ENCODE assay signal across 27 cellular contexts in genomic region chr11:854601-855342, GRCh38.
"Had no signal": no experiment of that assay in that cellular context is flagged by ENCODE, and none has a peak within 500 bp of the region (broad histone marks: within the 10 kb centered on the region; RNA-seq: fewer than 3 reads in every experiment).

No MANE protein-coding gene starts in this region.

- H3K27me3 ChIP-seq: heart left ventricle had no signal

- ATAC-seq: activated CD4-positive, alpha-beta T cell treated with anti-CD3 and anti-CD28 coated beads for 36 hours; activated CD8-positive, alpha-beta T cell treated with anti-CD3 and anti-CD28 coated beads, Interleukin-2, amount 10 ng/mL, durations not matched to agents 7 days and 5 days; activated T-cell treated with anti-CD3 and anti-CD28 coated beads, Interleukin-2, amount 50 U/mL, for 72 hours; esophagus mucosa; heart left ventricle; left lung; lower lobe of right lung; mucosa of descending colon; right cardiac atrium had no signal

- H3K27ac ChIP-seq: colonic mucosa, heart left ventricle, left lung, lower lobe of right lung, transverse colon had no signal

- H3K36me3 ChIP-seq: colonic mucosa, transverse colon had no signal

- H3K27me3 Mint-ChIP-seq: activated CD4-positive, alpha-beta T cell treated with anti-CD3 and anti-CD28 coated beads for 36 hours; activated naive CD8-positive, alpha-beta T cell had no signal

- H3K9me3 Mint-ChIP-seq: activated T-cell treated with anti-CD3 and anti-CD28 coated beads, Interleukin-2, amount 50 U/mL, for 72 hours; nephron progenitor cell; T-helper 2 cell treated with Interferon-gamma antibody and Interleukin-4, amounts not matched to agents 5 μg/mL and 100 μg/mL, for 36 hours had no signal

- H3K4me3 ChIP-seq: colonic mucosa, dorsolateral prefrontal cortex, heart left ventricle, left lung, lower lobe of right lung, mucosa of descending colon, transverse colon had no signal

- H3K9me3 ChIP-seq: colonic mucosa, heart left ventricle, left lung, lower lobe of right lung, mucosa of descending colon, transverse colon had no signal

- H3K4me3 Mint-ChIP-seq: activated CD4-positive, alpha-beta T cell treated with anti-CD3 and anti-CD28 coated beads for 36 hours; activated CD8-positive, alpha-beta T cell treated with anti-CD3 and anti-CD28 coated beads, Interleukin-2, amount 10 ng/mL, durations not matched to agents 7 days and 5 days; activated naive CD8-positive, alpha-beta T cell; activated T-cell treated with anti-CD3 and anti-CD28 coated beads, Interleukin-2, amount 50 U/mL, for 72 hours; immature natural killer cell; nephron progenitor cell; T-helper 2 cell treated with Interferon-gamma antibody and Interleukin-4, amounts not matched to agents 5 μg/mL and 100 μg/mL, for 36 hours had no signal

- DNase-seq: activated CD4-positive, alpha-beta T cell treated with anti-CD3 and anti-CD28 coated beads for 36 hours; activated CD4-positive, CD25-positive, alpha-beta regulatory T cell; activated CD8-positive, alpha-beta T cell treated with anti-CD3 and anti-CD28 coated beads, Interleukin-2, amount 10 ng/mL, durations not matched to agents 7 days and 5 days; activated naive CD4-positive, alpha-beta T cell treated with Interleukin-2 at 50 U/mL for 16 hours; activated T-cell treated with anti-CD3 and anti-CD28 coated beads for 4 hours; activated T-cell treated with anti-CD3 and anti-CD28 coated beads, Interleukin-2, amount 50 U/mL, for 72 hours; anterior cingulate cortex; cerebellar nuclear complex; colonic mucosa; dorsolateral prefrontal cortex; foreskin fibroblast; heart left ventricle; hypothalamus; immature natural killer cell; kidney; left lung; lower lobe of right lung; mesenchymal stem cell; mucosa of descending colon; nephron progenitor cell; stimulated activated naive CD4-positive, alpha-beta T cell treated with Interleukin-2 at 50 U/mL for 16 hours; T-helper 1 cell; transverse colon had no signal

- H3K4me1 Mint-ChIP-seq: activated CD4-positive, alpha-beta T cell treated with anti-CD3 and anti-CD28 coated beads for 36 hours had no signal

- H3K27ac Mint-ChIP-seq: activated CD4-positive, alpha-beta T cell treated with anti-CD3 and anti-CD28 coated beads for 36 hours; activated CD8-positive, alpha-beta T cell treated with anti-CD3 and anti-CD28 coated beads, Interleukin-2, amount 10 ng/mL, durations not matched to agents 7 days and 5 days; activated naive CD8-positive, alpha-beta T cell; activated T-cell treated with anti-CD3 and anti-CD28 coated beads, Interleukin-2, amount 50 U/mL, for 72 hours; nephron progenitor cell; T-helper 2 cell treated with Interferon-gamma antibody and Interleukin-4, amounts not matched to agents 5 μg/mL and 100 μg/mL, for 36 hours had no signal

- H3K36me3 Mint-ChIP-seq: activated naive CD8-positive, alpha-beta T cell; immature natural killer cell had no signal
